Comparison of ENCODE assay signal across 19 cellular contexts in the genomic region with DNA sequence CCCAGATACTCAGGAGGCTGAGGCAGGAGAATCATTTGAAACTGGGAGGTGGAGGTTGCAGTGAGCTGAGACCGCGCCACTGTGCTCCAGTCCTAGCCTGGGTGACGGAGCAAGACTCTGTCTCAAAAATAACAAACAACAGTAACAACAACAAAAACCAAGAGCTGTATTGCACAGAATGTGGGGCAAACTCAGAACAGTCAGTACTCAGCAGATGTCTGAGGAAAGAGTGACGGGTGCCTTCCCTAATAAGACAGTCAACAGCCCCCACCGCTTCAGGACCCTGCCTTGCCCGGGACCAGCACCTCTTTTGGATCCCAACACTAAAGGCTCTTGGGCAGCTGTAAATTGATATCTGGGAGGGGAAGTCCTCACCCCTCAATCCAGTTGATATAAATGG. TPM values are rescaled to one million over a fixed set of nuclear protein-coding genes. Genes with fewer than 3 reads are reported as not detected.
A peak's percentile ranks its signal among the peaks of the same experiment; 100 is the strongest.
DNase-seq lines count a peak whose midpoint lies in the region; ATAC-seq and TF ChIP-seq lines count a peak whose summit lies in the region.
"Had no signal": no experiment of that assay in that cellular context is flagged by ENCODE, and none has a peak within 500 bp of the region (broad histone marks: within the 10 kb centered on the region; RNA-seq: fewer than 3 reads in every experiment).

No MANE protein-coding gene starts in this region.

- H3K4me3 ChIP-seq in HFF-Myc (replicated peaks; ENCODE audit: low read depth, low read length) (0 out of 2 replicates have a peak overlapping the region, but pooled peaks have one; percentile 9), suprapubic skin (no peak overlapping the region)

- TF ChIP-seq CTCF in HFF-Myc (IDR thresholded peaks at IDR 0.05; ENCODE audit: low read depth, low read length, missing control alignments), result no peak
- no peak for TF ChIP-seq CTCF in nephron (IDR thresholded peaks at IDR 0.05; ENCODE audit: unreplicated experiment in 3 of 3)
- TF ChIP-seq CTCF in suprapubic skin (IDR thresholded peaks at IDR 0.05), result no peak
- TF ChIP-seq CTCF in GM10266 (IDR thresholded peaks at IDR 0.05; ENCODE audit: control insufficient read depth, insufficient read depth, low read depth, missing control alignments), result no peak
- TF ChIP-seq CTCF in endothelial cell (IDR thresholded peaks at IDR 0.05; ENCODE audit: unreplicated experiment), result no peak

- H3K4me3 Mint-ChIP-seq in nephron (no peak overlapping the region), endothelial cell (ENCODE audit: unreplicated experiment) (no peak overlapping the region)
- no peak overlapping the region for H3K4me3 Mint-ChIP-seq in activated CD8-positive, alpha-beta memory T cell treated with anti-CD3 and anti-CD28 coated beads, Interleukin-2, amount 10 ng/mL, durations not matched to agents 7 days and 5 days
- H3K4me3 Mint-ChIP-seq: CD8-positive, alpha-beta memory T cell had no signal

- no peaks in the 10 kb centered on the region for H3K27me3 ChIP-seq in suprapubic skin

- no peak for TF ChIP-seq POLR2A in suprapubic skin (IDR thresholded peaks at IDR 0.05)

- no peak for ATAC-seq in activated CD8-positive, alpha-beta memory T cell treated with anti-CD3 and anti-CD28 coated beads, Interleukin-2, amount 10 ng/mL, durations not matched to agents 7 days and 5 days
- ATAC-seq: Right ventricle myocardium inferior had no signal

- peaks cover 31% of the 10 kb centered on the region for H3K4me1 ChIP-seq in suprapubic skin

- H3K27ac Mint-ChIP-seq in nephron, result peak overlapping the region; percentile 45 to 95 (median 94)
- H3K27ac Mint-ChIP-seq in activated CD8-positive, alpha-beta memory T cell treated with anti-CD3 and anti-CD28 coated beads, Interleukin-2, amount 10 ng/mL, durations not matched to agents 7 days and 5 days, result no peak overlapping the region
- no peak overlapping the region for H3K27ac Mint-ChIP-seq in endothelial cell (ENCODE audit: unreplicated experiment)

- CTCF ChIA-PET in activated CD8-positive, alpha-beta memory T cell treated with anti-CD3 and anti-CD28 coated beads, Interleukin-2, amount 10 ng/mL, durations not matched to agents 7 days and 5 days (lab: Charles Lee), result interaction anchor here (0.5 kb wide), 1 partner anchor 480 kb away, joined by 3 read pairs; no protein-coding TSS in a partner anchor

- H3K27ac ChIP-seq in suprapubic skin, result peak overlapping the region; percentile 87

- H3K4me1 Mint-ChIP-seq in nephron (peaks cover 60% of the 10 kb centered on the region), endothelial cell (ENCODE audit: unreplicated experiment) (no peaks in the 10 kb centered on the region)
- no peaks in the 10 kb centered on the region for H3K4me1 Mint-ChIP-seq in activated CD8-positive, alpha-beta memory T cell treated with anti-CD3 and anti-CD28 coated beads, Interleukin-2, amount 10 ng/mL, durations not matched to agents 7 days and 5 days
- H3K4me1 Mint-ChIP-seq: CD8-positive, alpha-beta memory T cell had no signal

- H3K9me3 Mint-ChIP-seq in nephron, result no peaks in the 10 kb centered on the region
- no peaks in the 10 kb centered on the region for H3K9me3 Mint-ChIP-seq in activated CD8-positive, alpha-beta memory T cell treated with anti-CD3 and anti-CD28 coated beads, Interleukin-2, amount 10 ng/mL, durations not matched to agents 7 days and 5 days (ENCODE audit: low read depth)
- no peaks in the 10 kb centered on the region for H3K9me3 Mint-ChIP-seq in endothelial cell (ENCODE audit: unreplicated experiment)
- H3K9me3 Mint-ChIP-seq: CD8-positive, alpha-beta memory T cell had no signal

- TF ChIP-seq EP300 in suprapubic skin (IDR thresholded peaks at IDR 0.05), result no peak

- DNase-seq in HFF-Myc (ENCODE audit: extremely low read depth, low read depth) (no peak), fibroblast of gingiva (ENCODE audit: low read depth) (peak; percentile 91), suprapubic skin (ENCODE audit: low spot score in 2 of 2) (no peak), GM10266 (ENCODE audit: extremely low spot score) (no peak), endothelial cell (ENCODE audit: low spot score) (no peak)
- DNase-seq in activated CD8-positive, alpha-beta memory T cell treated with anti-CD3 and anti-CD28 coated beads, Interleukin-2, amount 10 ng/mL, durations not matched to agents 7 days and 5 days, result no peak
- DNase-seq: C1 segment of cervical spinal cord; CD8-positive, alpha-beta memory T cell; DMS53; MM.1S; NCI-H1092; NCI-H146; NCI-H2029 treated with DMSO at 0.1 percent for 48 hours; NCI-H446 treated with DMSO at 0.1 percent for 48 hours had no signal

- H3K27me3 Mint-ChIP-seq in nephron (ENCODE audit: low read depth) (peaks cover 21% of the 10 kb centered on the region), endothelial cell (ENCODE audit: unreplicated experiment) (peaks cover 14% of the 10 kb centered on the region)
- peaks cover 5% of the 10 kb centered on the region for H3K27me3 Mint-ChIP-seq in activated CD8-positive, alpha-beta memory T cell treated with anti-CD3 and anti-CD28 coated beads, Interleukin-2, amount 10 ng/mL, durations not matched to agents 7 days and 5 days

- H3K36me3 Mint-ChIP-seq in nephron (ENCODE audit: low read depth), result no peaks in the 10 kb centered on the region
- no peaks in the 10 kb centered on the region for H3K36me3 Mint-ChIP-seq in activated CD8-positive, alpha-beta memory T cell treated with anti-CD3 and anti-CD28 coated beads, Interleukin-2, amount 10 ng/mL, durations not matched to agents 7 days and 5 days
- H3K36me3 Mint-ChIP-seq in endothelial cell (ENCODE audit: low read depth, unreplicated experiment), result no peaks in the 10 kb centered on the region
- H3K36me3 Mint-ChIP-seq: CD8-positive, alpha-beta memory T cell had no signal

- H3K36me3 ChIP-seq in suprapubic skin, result no peaks in the 10 kb centered on the region

- no peaks in the 10 kb centered on the region for H3K9me3 ChIP-seq in suprapubic skin

- 63% methylated on average over 6 of the region's 6 CpGs for WGBS in suprapubic skin

RNA-seq across cellular contexts. Expression of a gene that starts 40.3 kb away (rescaled TPM):
- total RNA-seq in suprapubic skin, result 1 to 10 TPM in 1 of 4 donors, under 1 TPM in 1, not detected in 2; 0.30 to 5.7 TPM
- total RNA-seq in activated CD8-positive, alpha-beta memory T cell treated with anti-CD3 and anti-CD28 coated beads, Interleukin-2, amount 10 ng/mL, durations not matched to agents 7 days and 5 days, result 10 to 100 TPM; 12.8 to 16.2 TPM
- total RNA-seq in endothelial cell (ENCODE audit: unreplicated experiment), result 0.54 TPM
- total RNA-seq: H4 had no signal

RNA-seq across cellular contexts. Expression of a gene that starts 40.4 kb away (rescaled TPM):
- total RNA-seq in suprapubic skin (under 1 TPM in 1 of 4 donors, not detected in 3; 0.21 TPM), endothelial cell (ENCODE audit: unreplicated experiment) (not detected)
- total RNA-seq in activated CD8-positive, alpha-beta memory T cell treated with anti-CD3 and anti-CD28 coated beads, Interleukin-2, amount 10 ng/mL, durations not matched to agents 7 days and 5 days, result 1 to 10 TPM in 1 of 2 experiments, under 1 TPM in 1; 0.68 to 2.4 TPM
- total RNA-seq: A673, H4, LHCN-M2, Right ventricle myocardium inferior had no signal

RNA-seq across cellular contexts. Expression of a gene that starts 48.9 kb away (rescaled TPM):
- total RNA-seq in suprapubic skin (100 to 1,000 TPM; 111 to 174 (median 139) TPM), endothelial cell (ENCODE audit: unreplicated experiment) (238 TPM)
- under 1 TPM in 1 of 2 experiments, not detected in 1; 0.42 TPM for total RNA-seq in activated CD8-positive, alpha-beta memory T cell treated with anti-CD3 and anti-CD28 coated beads, Interleukin-2, amount 10 ng/mL, durations not matched to agents 7 days and 5 days
- total RNA-seq: CD8-positive, alpha-beta memory T cell had no signal

Comparison
In these comparisons a context has a peak if more than half of its experiments do, and no peak if none do; other contexts are left out.
1. H3K27ac Mint-ChIP-seq: peak in nephron (3 of 3); none in activated CD8-positive, alpha-beta memory T cell treated with anti-CD3 and anti-CD28 coated beads, Interleukin-2, amount 10 ng/mL, durations not matched to agents 7 days and 5 days (single experiment) and endothelial cell (single experiment).
2. RNA of a gene that starts 48.9 kb away (total RNA-seq): 238 TPM in endothelial cell (single experiment) and 111 to 174 TPM in suprapubic skin; 0.42 TPM in activated CD8-positive, alpha-beta memory T cell treated with anti-CD3 and anti-CD28 coated beads, Interleukin-2, amount 10 ng/mL, durations not matched to agents 7 days and 5 days; every median in the first group is over 10 times any median in the second.